ENCODE assay signal across 8 cellular contexts in the genomic region with DNA sequence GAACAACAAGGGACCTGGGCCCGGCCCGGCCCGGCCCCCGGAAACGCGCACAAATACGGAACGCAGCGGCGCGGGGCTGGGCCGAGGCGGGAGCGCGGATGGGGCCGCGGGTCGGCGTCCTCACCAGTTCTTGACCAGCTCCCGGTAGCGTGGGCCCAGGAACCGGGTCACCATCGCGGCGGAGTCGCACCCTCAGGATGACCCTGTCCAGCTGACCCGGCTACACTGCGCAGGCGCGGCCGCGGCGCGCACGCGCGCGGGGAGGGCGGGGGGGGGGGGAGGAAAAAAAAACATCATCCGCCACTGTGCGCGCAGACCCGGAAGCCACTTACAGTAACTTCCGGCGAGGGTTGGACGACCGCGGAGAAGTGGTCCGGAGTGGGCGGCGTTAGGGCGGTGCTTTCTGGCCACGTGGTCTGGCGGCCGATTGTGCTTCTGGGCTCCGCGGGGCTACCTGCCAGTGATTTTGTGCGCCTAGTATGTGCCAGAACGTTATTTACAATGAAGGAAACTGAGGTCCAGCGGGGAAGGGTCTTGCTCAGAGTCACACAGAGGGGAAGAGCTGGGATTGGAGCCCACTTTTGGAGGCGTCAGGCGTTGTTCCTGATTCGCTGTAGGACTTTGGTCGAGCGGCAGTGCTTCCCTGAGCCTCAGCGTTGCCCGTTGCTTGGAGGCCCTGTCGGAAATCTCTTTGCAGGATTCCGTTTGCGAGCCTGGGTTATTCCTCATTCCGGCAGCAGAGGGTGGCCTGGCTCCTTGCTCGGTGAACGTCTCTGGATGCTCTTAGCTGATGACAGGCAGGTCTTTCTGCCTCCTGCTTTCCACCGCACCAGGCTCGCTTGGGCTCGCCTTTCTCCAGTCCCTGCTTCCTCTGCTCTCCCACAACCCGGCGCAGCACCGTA. TPM values are rescaled to one million over a fixed set of nuclear protein-coding genes. Genes with fewer than 3 reads are reported as not detected.
DNase-seq lines count a peak whose midpoint lies in the region; ATAC-seq, FAIRE-seq and TF ChIP-seq lines count a peak whose summit lies in the region.

A gene (minus strand): TSS at position 227 of the 902 bp plus-strand sequence. CDS start 53 bp downstream, at position 174.

- intact Hi-C loops in T-helper 1 cell treated with Interleukin-12 subunit alpha and Interleukin-12 subunit beta and Interleukin-4 antibody, amounts not matched to agents 30 ng/mL and 1 ng/mL, for 36 hours (cut with micrococcal nuclease): loop anchor here (1.0 to 10.0 kb wide), 9 partner anchors 13 to 1829 kb away; a partner anchor contains a TSS
- intact Hi-C loops in heart right ventricle (cut with DNase I): loop anchor here in 9 of 10 donors (1.0 to 10.0 kb wide), 8 partner anchors 12 to 159 kb away; a partner anchor contains a TSS
- intact Hi-C loops in posterior vena cava (cut with DNase I): no loop called here
- intact Hi-C loops in upper lobe of right lung (cut with DNase I): no loop called here

- H3K27me3 ChIP-seq in heart right ventricle (no peaks in the 10 kb centered on the region), upper lobe of right lung (no peaks in the 10 kb centered on the region)

- H3K36me3 ChIP-seq in heart right ventricle: peaks cover 0 to 25% (median 6%) of the 10 kb centered on the region in 9 donors
- no peaks in the 10 kb centered on the region for H3K36me3 ChIP-seq in upper lobe of right lung

- H3K4me3 ChIP-seq in heart right ventricle (peak within 1 kb of the TSS; percentile 92 to 100 (median 96)), upper lobe of right lung (peak within 1 kb of the TSS; percentile 97)

- peak; percentile 96 for FAIRE-seq in GM12892 (lab: Jason Lieb, UNC)

- peaks cover 12 to 49% (median 35%) of the 10 kb centered on the region in 9 donors for H3K4me1 ChIP-seq in heart right ventricle
- peaks cover 32% of the 10 kb centered on the region for H3K4me1 ChIP-seq in upper lobe of right lung

- ATAC-seq in HG02870 (IDR thresholded peaks at IDR 0.05; ENCODE audit: unreplicated experiment): peak; percentile 86
- peak; percentile 94 to 98 (median 97) for ATAC-seq in heart right ventricle
- peak; percentile 92 for ATAC-seq in upper lobe of right lung

- H3K27ac ChIP-seq in heart right ventricle (peak within 1 kb of the TSS; percentile 88 to 100 (median 97)), upper lobe of right lung (peak within 1 kb of the TSS; percentile 92)

- TF ChIP-seq CTCF in heart right ventricle (IDR thresholded peaks at IDR 0.05) (peak; percentile 20 to 76 (median 59)), upper lobe of right lung (IDR thresholded peaks at IDR 0.05) (peak; percentile 56)

- DNase-seq in GM12892 (ENCODE audit: insufficient read length) (peak; percentile 97), NCI-H146 treated with DMSO at 0.1 percent for 48 hours (lab: John Stamatoyannopoulos, UW; ENCODE audit: unreplicated experiment) (peak; percentile 82), amniotic epithelial cell (ENCODE audit: low read depth) (peak; percentile 95), heart right ventricle (peak; percentile 94 to 96), posterior vena cava (ENCODE audit: low spot score) (peak; percentile 98), upper lobe of right lung (peak; percentile 97)

- peak; percentile 74 for TF ChIP-seq POLR2A in GM12892 (IDR thresholded peaks at IDR 0.05; ENCODE audit: low read depth, low read length)

- WGBS in heart right ventricle, 2 donors: 0% methylated on average over 66 to 79 of the region's 79 CpGs

- H3K9me3 ChIP-seq in heart right ventricle (no peaks in the 10 kb centered on the region), upper lobe of right lung (no peaks in the 10 kb centered on the region)

RNA-seq across cellular contexts. Expression of the gene that starts here (rescaled TPM):
- 152 TPM for polyA plus RNA-seq in GM12892 (2012; ENCODE audit: missing spikeins)
- 167 and 185 TPM in 2 replicates for total RNA-seq in T-helper 1 cell treated with Interleukin-12 subunit alpha and Interleukin-12 subunit beta and Interleukin-4 antibody, amounts not matched to agents 30 ng/mL and 1 ng/mL, for 36 hours
- total RNA-seq in heart right ventricle (1,000 to 10,000 TPM in 2 of 10 donors, 100 to 1,000 TPM in 8; 569 to 1,132 (median 804) TPM), posterior vena cava (100 to 1,000 TPM; 197 to 252 TPM), upper lobe of right lung (167 TPM)
- 100 to 1,000 TPM; 141 to 382 TPM for polyA plus RNA-seq in heart right ventricle

Comparison
In these comparisons a context has a peak if more than half of its experiments do, and no peak if none do; other contexts are left out.
1. Peak in every context shown above with its lines: DNase-seq, ATAC-seq, H3K4me3 ChIP-seq and H3K27ac ChIP-seq.
2. intact Hi-C loops: an anchor here in T-helper 1 cell treated with Interleukin-12 subunit alpha and Interleukin-12 subunit beta and Interleukin-4 antibody, amounts not matched to agents 30 ng/mL and 1 ng/mL, for 36 hours (1.0 to 10.0 kb wide) and heart right ventricle (1.0 to 10.0 kb wide); none called in posterior vena cava and upper lobe of right lung.